14 cellular contexts compared by ENCODE assay signal in genomic region chr1:107467286-107467685, GRCh38.
DNase-seq lines count a peak whose midpoint lies in the region; ATAC-seq, FAIRE-seq and TF ChIP-seq lines count a peak whose summit lies in the region.
"Had no signal": no experiment of that assay in that cellular context is flagged by ENCODE, and none has a peak within 500 bp of the region (broad histone marks: within the 10 kb centered on the region; RNA-seq: fewer than 3 reads in every experiment).

No MANE protein-coding gene starts in this region.

- TF ChIP-seq CTCF in AG10803 (conservative IDR thresholded peaks at IDR 0.05; ENCODE audit: low read length), result no peak
- TF ChIP-seq CTCF in OCI-LY7 (conservative IDR thresholded peaks at IDR 0.05; ENCODE audit: low read length), result no peak

- H3K79me2 ChIP-seq in OCI-LY7 (ENCODE audit: insufficient read depth, low read depth, low read length), result no peaks in the 10 kb centered on the region

- POLR2A ChIA-PET in OCI-LY7 (lab: Charles Lee), result interaction anchor here (0.9 to 1.1 kb wide), 3 partner anchors 11 to 255 kb away, joined by 3 read pairs; no protein-coding TSS in a partner anchor

- H4K20me1 ChIP-seq in OCI-LY7 (ENCODE audit: insufficient read depth, low read length), result no peaks in the 10 kb centered on the region
- H4K20me1 ChIP-seq: BLaER1 treated with 17β-estradiol and CSF1 and Interleukin-3, amounts not matched to agents 10 nM and 100 nM had no signal

- H3K9me3 ChIP-seq in small intestine (ENCODE audit: control insufficient read depth, low read depth) (no peaks in the 10 kb centered on the region), OCI-LY7 (ENCODE audit: low read length) (no peaks in the 10 kb centered on the region)
- H3K9me3 ChIP-seq: BLaER1 treated with 17β-estradiol and CSF1 and Interleukin-3, amounts not matched to agents 10 nM and 100 nM had no signal

- H3K4me1 ChIP-seq in small intestine (ENCODE audit: control insufficient read depth in 2 of 2, insufficient read depth in 1 of 2, low read depth in 1 of 2, low read length in 1 of 2) (no peaks in the 10 kb centered on the region), OCI-LY7 (ENCODE audit: insufficient read depth, low read length, poor library complexity, severe bottlenecking) (no peaks in the 10 kb centered on the region)
- H3K4me1 ChIP-seq: BLaER1 treated with 17β-estradiol and CSF1 and Interleukin-3, amounts not matched to agents 10 nM and 100 nM had no signal

- ATAC-seq in HG02870 (IDR thresholded peaks at IDR 0.05; ENCODE audit: unreplicated experiment), result no peak

- no TSS peak for BruUV-seq in OCI-LY7 (replicated peaks; lab: Mats Ljungman, UMichigan)

- DNase-seq in AG10803 (ENCODE audit: low read depth) (peak; percentile 4), DMS79 treated with DMSO at 0.1 percent for 48 hours (lab: John Stamatoyannopoulos, UW) (peak; percentile 89), NCI-H510A treated with DMSO at 0.1 percent for 48 hours (lab: John Stamatoyannopoulos, UW) (peak; percentile 64), small intestine (peak; percentile 55), amygdala (lab: John Stamatoyannopoulos, UW) (no peak), OCI-LY7 (ENCODE audit: low spot score) (no peak)
- DNase-seq: 8988T; CD4-positive, CD25-positive, alpha-beta regulatory T cell; GOT3; H9; KG1 had no signal

- H3K27me3 ChIP-seq in small intestine (ENCODE audit: control insufficient read depth in 2 of 2, insufficient read depth in 2 of 2, low read length in 2 of 2), result no peaks in the 10 kb centered on the region
- H3K27me3 ChIP-seq: BLaER1 treated with 17β-estradiol and CSF1 and Interleukin-3, amounts not matched to agents 10 nM and 100 nM had no signal

- FAIRE-seq in small intestine (lab: Jason Lieb, UNC), result no peak
- FAIRE-seq: GM18507 had no signal

- no peak overlapping the region for H3K4me3 ChIP-seq in AG10803 (ENCODE audit: low read length)
- no peak overlapping the region for H3K4me3 ChIP-seq in small intestine (ENCODE audit: low read depth in 1 of 2, low read length in 2 of 2)
- H3K4me3 ChIP-seq in OCI-LY7 (ENCODE audit: low read depth, low read length, poor library complexity, severe bottlenecking), result no peak overlapping the region
- H3K4me3 ChIP-seq: BLaER1 treated with 17β-estradiol and CSF1 and Interleukin-3, amounts not matched to agents 10 nM and 100 nM had no signal

- WGBS in small intestine, 3 donors, result 31 to 83% (median 58%) methylated on average over 1 of the region's 1 CpG

- H2AFZ ChIP-seq in OCI-LY7 (ENCODE audit: low read length), result no peak overlapping the region

- intact Hi-C loops in OCI-LY7 (cut with micrococcal nuclease; ENCODE audit: unreplicated experiment), result no loop called here

- no peaks in the 10 kb centered on the region for H3K9me2 ChIP-seq in OCI-LY7 (ENCODE audit: insufficient read depth, low read length)

- CTCF ChIA-PET in OCI-LY7 (lab: Charles Lee; ENCODE audit: unreplicated experiment), result interaction anchor here (0.6 kb wide), 1 partner anchor 9 kb away, joined by 3 read pairs; no protein-coding TSS in a partner anchor

- H3K27ac ChIP-seq in small intestine (ENCODE audit: low read depth in 1 of 2, low read length in 1 of 2) (no peak overlapping the region), OCI-LY7 (ENCODE audit: low read depth, low read length, poor library complexity, severe bottlenecking) (no peak overlapping the region)
- H3K27ac ChIP-seq: BLaER1 treated with 17β-estradiol and CSF1 and Interleukin-3, amounts not matched to agents 10 nM and 100 nM had no signal

- no peak overlapping the region for H3K4me2 ChIP-seq in OCI-LY7 (ENCODE audit: low read length)
- H3K4me2 ChIP-seq: BLaER1 treated with 17β-estradiol and CSF1 and Interleukin-3, amounts not matched to agents 10 nM and 100 nM had no signal

- H3K36me3 ChIP-seq in small intestine (ENCODE audit: control insufficient read depth in 2 of 2, insufficient read depth in 2 of 2, low read length in 2 of 2) (no peaks in the 10 kb centered on the region), OCI-LY7 (ENCODE audit: insufficient read depth, low read length) (no peaks in the 10 kb centered on the region)
- H3K36me3 ChIP-seq: BLaER1 treated with 17β-estradiol and CSF1 and Interleukin-3, amounts not matched to agents 10 nM and 100 nM had no signal

Comparison
In these comparisons a context has a peak if more than half of its experiments do, and no peak if none do; other contexts are left out.
1. DNase-seq: peak in AG10803 (single experiment), DMS79 treated with DMSO at 0.1 percent for 48 hours (single experiment), NCI-H510A treated with DMSO at 0.1 percent for 48 hours (single experiment) and small intestine (single experiment); none in amygdala (0 of 56) and OCI-LY7 (single experiment).